Comparison of ENCODE assay signal across 13 cellular contexts in genomic region chr12:65335021-65335714, GRCh38. TPM values are rescaled to one million over a fixed set of nuclear protein-coding genes. Genes with fewer than 3 reads are reported as not detected.
DNase-seq lines count a peak whose midpoint lies in the region; ATAC-seq, FAIRE-seq and TF ChIP-seq lines count a peak whose summit lies in the region.
"Had no signal": no experiment of that assay in that cellular context is flagged by ENCODE, and none has a peak within 500 bp of the region (broad histone marks: within the 10 kb centered on the region; RNA-seq: fewer than 3 reads in every experiment).

No MANE protein-coding gene starts in this region.

- H3K4ac ChIP-seq in H1 (replicated peaks; ENCODE audit: insufficient read length, low read depth, low read length) = no peak overlapping the region

- no peak for TF ChIP-seq RAD21 in H1 (IDR thresholded peaks at IDR 0.05 in 1 of 2, conservative IDR thresholded peaks at IDR 0.05 in 1 of 2; ENCODE audit: low read depth in 2 of 2, low read length in 2 of 2)

- H3K4me1 ChIP-seq in H1 (replicated peaks in 1 of 4; ENCODE audit: control insufficient read depth in 3 of 4, insufficient read depth in 4 of 4, low read length in 3 of 4) = no peaks in the 10 kb centered on the region; a peak in 1 of 7 replicates
- no peaks in the 10 kb centered on the region for H3K4me1 ChIP-seq in mucosa of descending colon (ENCODE audit: low read depth)
- H3K4me1 ChIP-seq in PC-9 (replicated peaks; ENCODE audit: insufficient read depth) = peaks cover 5% of the 10 kb centered on the region; the same call in 1 of the 2 replicates
- H3K4me1 ChIP-seq: adrenal gland had no signal

- no peak overlapping the region for H3K23ac ChIP-seq in H1 (ENCODE audit: insufficient read length)

- H3K27me3 Mint-ChIP-seq in activated T-helper 1 cell treated with anti-CD3 and anti-CD28 coated beads, Interleukin-12 subunit alpha, Interleukin-12 subunit beta, Interleukin-2, Interleukin-4 antibody, amounts not matched to agents 30 ng/mL and 10 ng/mL and 1 ng/mL, durations not matched to agents 14 hours and 24 hours and 36 hours (ENCODE audit: insufficient read depth) = no peaks in the 10 kb centered on the region

- H2BK5ac ChIP-seq in H1 (ENCODE audit: low read depth, low read length) = no peak overlapping the region

- no peak overlapping the region for H4K91ac ChIP-seq in H1 (replicated peaks; ENCODE audit: insufficient read length, low read length)

- H3K79me2 ChIP-seq in H1 (ENCODE audit: control insufficient read depth in 1 of 2, insufficient read depth in 2 of 2, low read length in 2 of 2) = no peaks in the 10 kb centered on the region
- no peaks in the 10 kb centered on the region for H3K79me2 ChIP-seq in PC-9 (ENCODE audit: low read depth)

- H3K27ac ChIP-seq in AG04450 (ENCODE audit: low read depth, low read length) (peak overlapping the region; percentile 34), H1 (ENCODE audit: low read depth, low read length) (no peak overlapping the region), PC-9 (no peak overlapping the region)

- TF ChIP-seq CTCF in AG04450 (IDR thresholded peaks at IDR 0.05; ENCODE audit: low read depth, low read length) (no peak), H1 (IDR thresholded peaks at IDR 0.05; ENCODE audit: control extremely low read depth in 1 of 3, insufficient read depth in 1 of 3, low read depth in 1 of 3, low read length in 3 of 3) (no peak), mucosa of descending colon (IDR thresholded peaks at IDR 0.05) (no peak), PC-9 (conservative IDR thresholded peaks at IDR 0.05) (no peak)

- H3K79me1 ChIP-seq in H1 (ENCODE audit: low read depth, low read length) = no peaks in the 10 kb centered on the region

- H4K8ac ChIP-seq in H1 (ENCODE audit: extremely low read depth, insufficient read depth, low read length) = no peak overlapping the region

- no peaks in the 10 kb centered on the region for H3K27me3 ChIP-seq in AG04450 (ENCODE audit: control insufficient read depth, insufficient read depth, low read length)
- H3K27me3 ChIP-seq in H1 (replicated peaks in 1 of 4; ENCODE audit: control insufficient read depth in 3 of 4, extremely low read depth in 1 of 4, insufficient read depth in 3 of 4, low read length in 3 of 4) = no peaks in the 10 kb centered on the region
- H3K27me3 ChIP-seq in PC-9 (ENCODE audit: insufficient read depth, low read depth) = no peaks in the 10 kb centered on the region
- H3K27me3 ChIP-seq: adrenal gland had no signal

- CTCF ChIA-PET in AG04450 (lab: Charles Lee) = interaction anchor here (0.6 kb wide), 1 partner anchor 55 kb away, joined by 3 read pairs; no protein-coding TSS in a partner anchor
- CTCF ChIA-PET in H1 (lab: Charles Lee; ENCODE audit: partially characterized antibody) = interaction anchor here (0.8 to 1.3 kb wide), 4 partner anchors 22 to 222 kb away, joined by 3 to 4 read pairs (median 4); no protein-coding TSS in a partner anchor
- CTCF ChIA-PET in PC-9 (lab: Charles Lee) = no interaction called here

- H4K20me1 ChIP-seq in H1 (replicated peaks in 1 of 2; ENCODE audit: control insufficient read depth in 1 of 2, insufficient read depth in 2 of 2, low read length in 2 of 2) = no peaks in the 10 kb centered on the region
- no peaks in the 10 kb centered on the region for H4K20me1 ChIP-seq in PC-9 (ENCODE audit: insufficient read depth)

- no peaks in the 10 kb centered on the region; the same call in 1 of the 2 replicates for H3K23me2 ChIP-seq in H1 (ENCODE audit: low read depth, low read length)

- H2BK12ac ChIP-seq in H1 (ENCODE audit: low read depth, low read length) = no peak overlapping the region

- H2BK15ac ChIP-seq in H1 (ENCODE audit: low read length) = no peak overlapping the region

- peak overlapping the region; percentile 57; the same call in 1 of the 2 replicates for H2AFZ ChIP-seq in H1 (ENCODE audit: low read length)
- H2AFZ ChIP-seq in PC-9 = no peak overlapping the region

- no peak for FAIRE-seq in H1 (lab: Jason Lieb, UNC)
- FAIRE-seq: D721Med had no signal

- intact Hi-C loops in mucosa of descending colon (cut with DNase I, micrococcal nuclease) (no loop called here), PC-9 (cut with micrococcal nuclease; ENCODE audit: unreplicated experiment) (no loop called here)
- intact Hi-C loops in activated T-helper 1 cell treated with anti-CD3 and anti-CD28 coated beads, Interleukin-12 subunit alpha, Interleukin-12 subunit beta, Interleukin-2, Interleukin-4 antibody, amounts not matched to agents 30 ng/mL and 10 ng/mL and 1 ng/mL, durations not matched to agents 14 hours and 24 hours and 36 hours (cut with micrococcal nuclease) = no loop called here

- H3K4me3 ChIP-seq in AG04450 (ENCODE audit: low read depth, low read length) (no peak overlapping the region), H1 (ENCODE audit: extremely low read depth in 1 of 4, insufficient read depth in 2 of 4, low read depth in 3 of 4, low read length in 4 of 4) (no peak overlapping the region), mucosa of descending colon (no peak overlapping the region), PC-9 (no peak overlapping the region)
- H3K4me3 ChIP-seq: adrenal gland had no signal

- no peak overlapping the region for H3K14ac ChIP-seq in H1 (ENCODE audit: insufficient read length)

- no peaks in the 10 kb centered on the region for H3K4me1 Mint-ChIP-seq in activated T-helper 1 cell treated with anti-CD3 and anti-CD28 coated beads, Interleukin-12 subunit alpha, Interleukin-12 subunit beta, Interleukin-2, Interleukin-4 antibody, amounts not matched to agents 30 ng/mL and 10 ng/mL and 1 ng/mL, durations not matched to agents 14 hours and 24 hours and 36 hours (ENCODE audit: low read depth)
- H3K4me1 Mint-ChIP-seq: stimulated activated effector memory CD8-positive, alpha-beta T cell treated with anti-CD3 and anti-CD28 coated beads, Interleukin-12 subunit alpha, Interleukin-12 subunit beta, amount 100 ng/mL, for 72 hours had no signal

- H2BK20ac ChIP-seq in H1 (ENCODE audit: low read length) = no peak overlapping the region

- no peaks in the 10 kb centered on the region for H3K9me3 Mint-ChIP-seq in activated T-helper 1 cell treated with anti-CD3 and anti-CD28 coated beads, Interleukin-12 subunit alpha, Interleukin-12 subunit beta, Interleukin-2, Interleukin-4 antibody, amounts not matched to agents 30 ng/mL and 10 ng/mL and 1 ng/mL, durations not matched to agents 14 hours and 24 hours and 36 hours
- H3K9me3 Mint-ChIP-seq: stimulated activated effector memory CD8-positive, alpha-beta T cell treated with anti-CD3 and anti-CD28 coated beads, Interleukin-12 subunit alpha, Interleukin-12 subunit beta, amount 100 ng/mL, for 72 hours had no signal

- H2BK120ac ChIP-seq in H1 (replicated peaks; ENCODE audit: low read depth, low read length) = no peak overlapping the region

- no TSS peak for BruUV-seq in PC-9 (replicated peaks; lab: Mats Ljungman, UMichigan)

- no peak overlapping the region for H4K5ac ChIP-seq in H1 (ENCODE audit: insufficient read length, low read depth, low read length)

- H2AK5ac ChIP-seq in H1 (ENCODE audit: low read depth, low read length) = no peak overlapping the region

- no peak for TF ChIP-seq POLR2A in H1 (IDR thresholded peaks at IDR 0.05; ENCODE audit: control extremely low read depth in 1 of 2, low read depth in 2 of 2, low read length in 2 of 2)

- H3K9ac ChIP-seq in H1 (replicated peaks in 1 of 4; ENCODE audit: extremely low read depth in 1 of 4, low read depth in 3 of 4, low read length in 3 of 4) = no peak overlapping the region

- no peak overlapping the region for H3K56ac ChIP-seq in H1 (replicated peaks; ENCODE audit: insufficient read length, low read depth, low read length)

- H3K9me2 ChIP-seq in PC-9 (ENCODE audit: insufficient read depth) = no peaks in the 10 kb centered on the region

- 77 to 100% methylated on average over 2 to 5 of the region's 5 CpGs for WGBS in H1 (ENCODE audit: extremely low coverage in 1 of 2, insufficient coverage in 1 of 2, insufficient read length in 1 of 2, insufficient replicate concordance in 2 of 2, low coverage in 1 of 2, low lambda C conversion rate in 2 of 2, missing lambda C conversion rate in 1 of 2), 2 experiments

- H3K9me3 ChIP-seq in AG04450 (ENCODE audit: control insufficient read depth, insufficient read depth, low read length) (peaks cover 4% of the 10 kb centered on the region), H1 (ENCODE audit: insufficient read depth in 2 of 2, low read depth in 1 of 2, low read length in 1 of 2) (no peaks in the 10 kb centered on the region), mucosa of descending colon (no peaks in the 10 kb centered on the region), PC-9 (ENCODE audit: insufficient read depth, low read depth) (0 out of 2 replicates have a peak, but pooled peaks cover 4% of the 10 kb centered on the region)
- H3K9me3 ChIP-seq: adrenal gland had no signal

- H3F3A ChIP-seq in PC-9 (ENCODE audit: insufficient read depth, low read depth) = no peaks in the 10 kb centered on the region

- TF ChIP-seq EP300 in H1 (IDR thresholded peaks at IDR 0.05; ENCODE audit: borderline replicate concordance in 1 of 2, low read depth in 2 of 2, low read length in 2 of 2) = no peak

- DNase-seq in AG04450 (ENCODE audit: low read depth, low spot score) (peak; percentile 77), HuH-7.5 (ENCODE audit: low spot score) (peak; percentile 41), H1 (ENCODE audit: low read depth in 1 of 2, low spot score in 2 of 2) (no peak), mucosa of descending colon (peak in 1 of 3 donors; percentile 3), NCI-H1694 (lab: John Stamatoyannopoulos, UW) (no peak), PC-9 (no peak)
- DNase-seq in activated T-helper 1 cell treated with anti-CD3 and anti-CD28 coated beads, Interleukin-12 subunit alpha, Interleukin-12 subunit beta, Interleukin-2, Interleukin-4 antibody, amounts not matched to agents 30 ng/mL and 10 ng/mL and 1 ng/mL, durations not matched to agents 14 hours and 24 hours and 36 hours (ENCODE audit: low spot score) = no peak
- DNase-seq: KBM-7, T1000 had no signal

- ATAC-seq in mucosa of descending colon = peak; percentile 38
- no peak for ATAC-seq in GM21786 (IDR thresholded peaks at IDR 0.05; ENCODE audit: unreplicated experiment)
- ATAC-seq: stimulated activated effector memory CD8-positive, alpha-beta T cell treated with anti-CD3 and anti-CD28 coated beads, Interleukin-12 subunit alpha, Interleukin-12 subunit beta, amount 100 ng/mL, for 72 hours had no signal

- no peak overlapping the region for H3K4me3 Mint-ChIP-seq in activated T-helper 1 cell treated with anti-CD3 and anti-CD28 coated beads, Interleukin-12 subunit alpha, Interleukin-12 subunit beta, Interleukin-2, Interleukin-4 antibody, amounts not matched to agents 30 ng/mL and 10 ng/mL and 1 ng/mL, durations not matched to agents 14 hours and 24 hours and 36 hours
- H3K4me3 Mint-ChIP-seq: stimulated activated effector memory CD8-positive, alpha-beta T cell treated with anti-CD3 and anti-CD28 coated beads, Interleukin-12 subunit alpha, Interleukin-12 subunit beta, amount 100 ng/mL, for 72 hours had no signal

- no peaks in the 10 kb centered on the region for H3K36me3 Mint-ChIP-seq in activated T-helper 1 cell treated with anti-CD3 and anti-CD28 coated beads, Interleukin-12 subunit alpha, Interleukin-12 subunit beta, Interleukin-2, Interleukin-4 antibody, amounts not matched to agents 30 ng/mL and 10 ng/mL and 1 ng/mL, durations not matched to agents 14 hours and 24 hours and 36 hours (ENCODE audit: low read depth)
- H3K36me3 Mint-ChIP-seq: stimulated activated effector memory CD8-positive, alpha-beta T cell treated with anti-CD3 and anti-CD28 coated beads, Interleukin-12 subunit alpha, Interleukin-12 subunit beta, amount 100 ng/mL, for 72 hours had no signal

- no peaks in the 10 kb centered on the region for H3K36me3 ChIP-seq in H1 (ENCODE audit: control insufficient read depth in 2 of 4, insufficient read depth in 4 of 4, low read length in 3 of 4)
- H3K36me3 ChIP-seq in mucosa of descending colon (ENCODE audit: low read depth) = no peaks in the 10 kb centered on the region
- no peaks in the 10 kb centered on the region for H3K36me3 ChIP-seq in PC-9 (ENCODE audit: low read depth)
- H3K36me3 ChIP-seq: adrenal gland had no signal

- H3K4me2 ChIP-seq in H1 (ENCODE audit: insufficient read depth in 1 of 2, low read depth in 2 of 2, low read length in 2 of 2) (no peak overlapping the region), PC-9 (no peak overlapping the region)

- H3K18ac ChIP-seq in H1 (ENCODE audit: extremely low read depth, low read length) = no peak overlapping the region

- H3K27ac Mint-ChIP-seq in activated T-helper 1 cell treated with anti-CD3 and anti-CD28 coated beads, Interleukin-12 subunit alpha, Interleukin-12 subunit beta, Interleukin-2, Interleukin-4 antibody, amounts not matched to agents 30 ng/mL and 10 ng/mL and 1 ng/mL, durations not matched to agents 14 hours and 24 hours and 36 hours = no peak overlapping the region
- H3K27ac Mint-ChIP-seq: stimulated activated effector memory CD8-positive, alpha-beta T cell treated with anti-CD3 and anti-CD28 coated beads, Interleukin-12 subunit alpha, Interleukin-12 subunit beta, amount 100 ng/mL, for 72 hours had no signal

- POLR2A ChIA-PET in AG04450 (lab: Yijun Ruan, JAX) = interaction anchor here (1.5 kb wide), 1 partner anchor 202 kb away, joined by 5 read pairs; no protein-coding TSS in a partner anchor
- POLR2A ChIA-PET in H1 (lab: Charles Lee; ENCODE audit: partially characterized antibody) = no interaction called here
- POLR2A ChIA-PET in PC-9 (lab: Charles Lee; ENCODE audit: unreplicated experiment) = interaction anchor here (0.6 kb wide), 1 partner anchor 252 kb away, joined by 3 read pairs; no protein-coding TSS in a partner anchor

RNA-seq across cellular contexts. Expression of gene MSRB3, which starts 56.7 kb away (rescaled TPM):
- polyA plus RNA-seq in AG04450 (2011; rRNA removed) (60.9 and 75.6 TPM in 2 replicates), H1 (2011; rRNA removed) (0.32 and 0.46 TPM in 2 replicates)
- polyA minus RNA-seq in AG04450 (2011; rRNA and poly(A)+ RNA removed) = 76.5 and 78.1 TPM in 2 replicates
- total RNA-seq in H1 (2021; fragmentation: NEBNext Ultra II Directional; extraction: Animal tissue kit (Norgen Biotek cat#: 25700)) = 1.2 and 2.2 TPM in 2 replicates
- 0.67 TPM for polyA plus RNA-seq in H1 (2011; cell fraction: cytosol; rRNA removed)
- 0.48 TPM for polyA plus RNA-seq in H1 (2011; cell fraction: nucleus; rRNA removed)
- polyA plus RNA-seq in H1 (2012, experiment 1 of 2) = 0.37 to 0.52 TPM (median 0.40 TPM) in 4 replicates
- 0.14 TPM for polyA plus RNA-seq in H1 (2012, experiment 2 of 2)
- 0.49 TPM for polyA plus RNA-seq in H1 (2013, experiment 1 of 2)
- 0.52 TPM for polyA plus RNA-seq in H1 (2013, experiment 2 of 2)
- polyA minus RNA-seq in H1 (2011; rRNA and poly(A)+ RNA removed) = 1.0 and 1.8 TPM in 2 replicates
- 0.44 TPM for polyA minus RNA-seq in H1 (2011; cell fraction: cytosol; rRNA and poly(A)+ RNA removed)
- polyA minus RNA-seq in H1 (2011; cell fraction: nucleus; rRNA and poly(A)+ RNA removed) = 3.0 TPM
- total RNA-seq in mucosa of descending colon (100 to 1,000 TPM in 1 of 3 donors, 10 to 100 TPM in 1, 1 to 10 TPM in 1; 8.1 to 154 (median 18.3) TPM), PC-9 (2021) (0.55 and 1.2 TPM in 2 replicates)
- total RNA-seq in activated T-helper 1 cell treated with anti-CD3 and anti-CD28 coated beads, Interleukin-12 subunit alpha, Interleukin-12 subunit beta, Interleukin-2, Interleukin-4 antibody, amounts not matched to agents 30 ng/mL and 10 ng/mL and 1 ng/mL, durations not matched to agents 14 hours and 24 hours and 36 hours = 0.15 TPM in 1 of 2 replicates, not detected in the other

Comparison
In these comparisons a context has a peak if more than half of its experiments do, and no peak if none do; other contexts are left out.
1. DNase-seq: peak in AG04450 (single experiment) and HuH-7.5 (single experiment); none in H1 (0 of 2), activated T-helper 1 cell treated with anti-CD3 and anti-CD28 coated beads, Interleukin-12 subunit alpha, Interleukin-12 subunit beta, Interleukin-2, Interleukin-4 antibody, amounts not matched to agents 30 ng/mL and 10 ng/mL and 1 ng/mL, durations not matched to agents 14 hours and 24 hours and 36 hours (single experiment), NCI-H1694 (single experiment) and PC-9 (0 of 2).